ENCODE assay signal across 21 cellular contexts in genomic region chr16:79327836-79328235, GRCh38.
"Had no signal": no experiment of that assay in that cellular context is flagged by ENCODE, and none has a peak within 500 bp of the region (broad histone marks: within the 10 kb centered on the region; RNA-seq: fewer than 3 reads in every experiment).

No MANE protein-coding gene starts in this region.

- H3K36me3 ChIP-seq: esophagus muscularis mucosa, gastroesophageal sphincter, heart right ventricle, ovary, stomach, tibial artery had no signal

- H3K4me3 ChIP-seq: esophagus muscularis mucosa, gastroesophageal sphincter, heart right ventricle, lung, ovary, smooth muscle cell, stomach, tibial artery had no signal

- H3K27ac Mint-ChIP-seq: memory B cell, type B pancreatic cell had no signal

- ATAC-seq: foreskin keratinocyte, gastroesophageal sphincter, heart right ventricle, left ventricle myocardium superior, natural killer cell had no signal

- H3K27me3 ChIP-seq: ovary, stomach had no signal

- H3K9me3 Mint-ChIP-seq: memory B cell, natural killer cell had no signal

- H3K4me2 ChIP-seq: smooth muscle cell had no signal

- H3K4me1 ChIP-seq: foreskin keratinocyte, tibial artery had no signal

- H3K36me3 Mint-ChIP-seq: memory B cell, natural killer cell, type B pancreatic cell had no signal

- H3K4me3 Mint-ChIP-seq: memory B cell, natural killer cell, type B pancreatic cell had no signal

- H3K27ac ChIP-seq: esophagus muscularis mucosa, foreskin keratinocyte, gastroesophageal sphincter, ovary, tibial artery had no signal

- DNase-seq: effector memory CD4-positive, alpha-beta T cell; foreskin keratinocyte; heart right ventricle; left ventricle myocardium superior; natural killer cell; occipital lobe; ovary; retina; stimulated activated CD4-positive, alpha-beta T cell treated with anti-CD3 and anti-CD28 coated beads, Interleukin-12 subunit alpha, Interleukin-12 subunit beta, amount 100 ng/mL, for 4 hours; stimulated activated CD4-positive, alpha-beta T cell treated with anti-CD3 and anti-CD28 coated beads, Interleukin-1b, Interleukin-23, amount 100 ng/mL, for 48 hours; stimulated activated CD4-positive, alpha-beta T cell treated with anti-CD3 and anti-CD28 coated beads, Interleukin-4, amount 100 ng/mL, for 1 hour; stimulated activated CD8-positive, alpha-beta memory T cell treated with anti-CD3 and anti-CD28 coated beads, Interleukin-4, amount 100 ng/mL, for 48 hours; stimulated activated naive CD4-positive, alpha-beta T cell; stomach; tibial artery had no signal

- H3K9me3 ChIP-seq: esophagus muscularis mucosa, gastroesophageal sphincter, heart right ventricle, ovary, stomach, tibial artery had no signal
